9 cellular contexts compared by ENCODE assay signal in the genomic region with DNA sequence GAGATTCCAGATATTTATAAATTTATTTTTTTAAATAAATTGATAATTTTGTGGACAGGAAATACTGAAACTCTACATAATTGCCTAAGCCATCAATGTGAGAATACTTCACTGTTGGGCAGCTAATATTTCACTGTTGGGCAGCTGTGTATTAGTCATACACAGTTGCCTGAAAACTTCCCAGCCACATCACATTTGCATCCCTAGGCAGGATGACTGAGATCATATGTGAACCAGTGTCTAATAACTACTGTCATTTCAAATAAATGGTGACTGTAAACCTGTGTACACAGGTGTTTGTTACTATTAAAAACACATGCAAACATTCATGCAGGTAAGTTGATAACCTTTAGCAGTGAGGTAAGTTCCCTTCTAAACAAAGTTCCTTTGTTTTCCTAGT. TPM values are rescaled to one million over a fixed set of nuclear protein-coding genes. Genes with fewer than 3 reads are reported as not detected.
DNase-seq lines count a peak whose midpoint lies in the region; ATAC-seq and TF ChIP-seq lines count a peak whose summit lies in the region.
"Had no signal": no experiment of that assay in that cellular context is flagged by ENCODE, and none has a peak within 500 bp of the region (broad histone marks: within the 10 kb centered on the region; RNA-seq: fewer than 3 reads in every experiment).

No MANE protein-coding gene starts in this region.

- no peak overlapping the region for H2AFZ ChIP-seq in osteoblast (ENCODE audit: low read length)

- H4K20me1 ChIP-seq in osteoblast (ENCODE audit: insufficient read depth, low read length): no peaks in the 10 kb centered on the region

- H3K79me2 ChIP-seq in osteoblast (ENCODE audit: insufficient read depth, low read length): no peaks in the 10 kb centered on the region

- no peaks in the 10 kb centered on the region for H3K27me3 ChIP-seq in osteoblast (ENCODE audit: insufficient read depth, low read length)
- no peaks in the 10 kb centered on the region for H3K27me3 ChIP-seq in naive thymus-derived CD4-positive, alpha-beta T cell (ENCODE audit: control insufficient read depth in 2 of 2, insufficient read depth in 2 of 2, low read length in 2 of 2)
- H3K27me3 ChIP-seq: upper lobe of right lung had no signal

- peaks cover 0 to 6% (median 3%) of the 10 kb centered on the region in 11 donors for H3K9me3 Mint-ChIP-seq in naive thymus-derived CD4-positive, alpha-beta T cell

- peaks cover 10% of the 10 kb centered on the region for H3K4me1 ChIP-seq in osteoblast (ENCODE audit: insufficient read depth, low read length)
- no peaks in the 10 kb centered on the region for H3K4me1 ChIP-seq in naive thymus-derived CD4-positive, alpha-beta T cell (ENCODE audit: control insufficient read depth in 2 of 2, insufficient read depth in 2 of 2, low read length in 2 of 2)
- H3K4me1 ChIP-seq: upper lobe of right lung had no signal

- H3K36me3 Mint-ChIP-seq in naive thymus-derived CD4-positive, alpha-beta T cell: peaks cover 11 to 47% (median 34%) of the 10 kb centered on the region in 5 donors

- peaks cover 3% of the 10 kb centered on the region for H3K36me3 ChIP-seq in osteoblast (ENCODE audit: insufficient read depth, low read length)
- peaks cover 0 to 29% (median 0%) of the 10 kb centered on the region in 3 experiments for H3K36me3 ChIP-seq in naive thymus-derived CD4-positive, alpha-beta T cell (ENCODE audit: control insufficient read depth in 2 of 3, insufficient read depth in 3 of 3, low read length in 3 of 3)

- intact Hi-C loops in naive thymus-derived CD4-positive, alpha-beta T cell (cut with micrococcal nuclease): no loop called here

- H3K27ac Mint-ChIP-seq in naive thymus-derived CD4-positive, alpha-beta T cell: no peak overlapping the region

- no peaks in the 10 kb centered on the region for H3K9me3 ChIP-seq in osteoblast (ENCODE audit: low read depth, low read length)
- no peaks in the 10 kb centered on the region for H3K9me3 ChIP-seq in naive thymus-derived CD4-positive, alpha-beta T cell (ENCODE audit: control insufficient read depth in 2 of 3, low read length in 3 of 3)
- H3K9me3 ChIP-seq: upper lobe of right lung had no signal

- DNase-seq in RPMI7951 (ENCODE audit: low read depth) (peak; percentile 66), osteoblast (ENCODE audit: insufficient read length, low spot score, missing footprints) (peak; percentile 42), OCI-M1 (lab: John Stamatoyannopoulos, UW) (no peak), NCI-H2107 (lab: John Stamatoyannopoulos, UW) (no peak), NCI-H1417 treated with DMSO at 0.1 percent for 48 hours (lab: John Stamatoyannopoulos, UW) (no peak)
- no peak for DNase-seq in naive thymus-derived CD4-positive, alpha-beta T cell
- DNase-seq: upper lobe of right lung had no signal

- H3K4me1 Mint-ChIP-seq in naive thymus-derived CD4-positive, alpha-beta T cell: peaks cover 0 to 5% (median 0%) of the 10 kb centered on the region in 7 donors

- no peaks in the 10 kb centered on the region for H3K27me3 Mint-ChIP-seq in naive thymus-derived CD4-positive, alpha-beta T cell

- H3K27ac ChIP-seq in osteoblast (ENCODE audit: low read depth, low read length): peak overlapping the region; percentile 6
- H3K27ac ChIP-seq in naive thymus-derived CD4-positive, alpha-beta T cell (ENCODE audit: low read depth, low read length): no peak overlapping the region
- H3K27ac ChIP-seq: upper lobe of right lung had no signal

- no peak for TF ChIP-seq CTCF in osteoblast (IDR thresholded peaks at IDR 0.05; ENCODE audit: extremely low read depth, low read depth, low read length)

- CTCF ChIA-PET in naive thymus-derived CD4-positive, alpha-beta T cell (lab: Charles Lee): no interaction called here

- H3K4me2 ChIP-seq in osteoblast (ENCODE audit: insufficient read depth, low read length): no peak overlapping the region

- ATAC-seq in GM18870 (IDR thresholded peaks at IDR 0.05; ENCODE audit: unreplicated experiment): peak; percentile 97
- ATAC-seq in HG02973 (IDR thresholded peaks at IDR 0.05; ENCODE audit: unreplicated experiment): peak; percentile 95
- no peak for ATAC-seq in naive thymus-derived CD4-positive, alpha-beta T cell
- ATAC-seq: upper lobe of right lung had no signal

- no peak overlapping the region for H3K4me3 ChIP-seq in osteoblast (ENCODE audit: insufficient read depth, low read length)
- H3K4me3 ChIP-seq in naive thymus-derived CD4-positive, alpha-beta T cell (ENCODE audit: low read length): no peak overlapping the region
- H3K4me3 ChIP-seq: upper lobe of right lung had no signal

- no peak overlapping the region for H3K4me3 Mint-ChIP-seq in naive thymus-derived CD4-positive, alpha-beta T cell

- POLR2A ChIA-PET in naive thymus-derived CD4-positive, alpha-beta T cell (lab: Charles Lee): no interaction called here

RNA-seq across cellular contexts. Expression of gene TMTC3, which starts 43.9 kb away (rescaled TPM):
- 33.7 and 40.6 TPM in 2 replicates for total RNA-seq in RPMI7951 (2014; rRNA removed; shearing (Covaris generic))
- total RNA-seq in osteoblast: 46.3 and 48.0 TPM in 2 replicates
- 10 to 100 TPM in 2 of 5 experiments, 1 to 10 TPM in 3; 6.4 to 11.1 (median 7.5) TPM for total RNA-seq in naive thymus-derived CD4-positive, alpha-beta T cell
- polyA plus RNA-seq in naive thymus-derived CD4-positive, alpha-beta T cell: 1 to 10 TPM; 2.5 to 3.1 TPM

RNA-seq across cellular contexts. Expression of gene CEP290, which starts 44.1 kb away (rescaled TPM):
- total RNA-seq in RPMI7951 (2014; rRNA removed; shearing (Covaris generic)): 8.9 and 16.3 TPM in 2 replicates
- 20.3 and 22.4 TPM in 2 replicates for total RNA-seq in osteoblast
- 10 to 100 TPM; 14.7 to 29.5 (median 19.5) TPM for total RNA-seq in naive thymus-derived CD4-positive, alpha-beta T cell
- 1 to 10 TPM; 4.4 to 7.5 TPM for polyA plus RNA-seq in naive thymus-derived CD4-positive, alpha-beta T cell

Comparison
In these comparisons a context has a peak if more than half of its experiments do, and no peak if none do; other contexts are left out.
1. DNase-seq: peak in RPMI7951 (single experiment) and osteoblast (single experiment); none in naive thymus-derived CD4-positive, alpha-beta T cell (0 of 9), OCI-M1 (single experiment), NCI-H2107 (single experiment) and NCI-H1417 treated with DMSO at 0.1 percent for 48 hours (single experiment).